In the genomic region with DNA sequence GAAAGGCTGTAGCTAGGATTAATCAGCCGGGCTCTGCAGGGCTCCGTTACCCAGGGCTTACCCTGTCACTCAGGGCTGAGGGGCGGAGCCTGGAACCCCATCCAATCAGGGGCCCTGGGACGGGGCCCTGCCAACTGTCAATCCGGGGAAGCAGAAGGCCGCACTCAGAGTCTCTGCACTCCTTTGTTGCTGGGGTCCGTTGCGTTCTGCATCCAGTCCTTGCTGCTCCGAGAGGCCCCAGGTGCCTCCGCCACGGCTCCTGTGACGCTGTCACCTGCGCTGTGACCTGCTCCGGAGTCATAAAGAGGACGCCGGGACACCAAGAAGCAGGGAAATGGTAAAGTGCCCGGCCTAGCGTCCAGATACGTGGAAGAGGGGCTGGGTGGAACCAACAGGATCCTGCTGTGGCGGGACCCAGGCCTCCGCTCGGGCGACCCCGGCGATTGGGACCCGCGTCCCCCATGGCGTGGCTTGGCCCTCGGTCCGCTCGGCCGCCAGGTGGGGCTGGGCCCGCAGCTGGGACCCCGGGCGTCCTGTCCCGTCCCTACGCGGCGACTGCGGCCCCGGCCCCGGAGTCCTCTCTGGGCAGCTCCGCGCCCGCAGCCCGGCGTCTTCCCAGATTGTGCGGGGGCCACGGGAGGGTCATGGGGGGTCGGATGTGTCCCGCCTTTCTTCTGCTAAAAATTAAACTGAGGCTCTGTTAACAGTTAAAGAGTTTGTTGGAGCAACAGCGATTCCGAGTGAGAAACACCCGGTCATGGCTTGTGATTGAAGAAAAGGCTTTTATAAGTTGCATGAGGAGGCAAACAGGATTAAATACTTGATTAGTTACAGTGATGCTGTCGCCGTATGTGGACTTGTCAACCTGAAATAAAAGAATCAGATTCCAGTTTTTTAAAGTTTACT, we compare ENCODE assay signal across 8 cellular contexts. TPM values are rescaled to one million over a fixed set of nuclear protein-coding genes. Genes with fewer than 3 reads are reported as not detected.
A peak's percentile ranks its signal among the peaks of the same experiment; 100 is the strongest.
DNase-seq lines count a peak whose midpoint lies in the region; ATAC-seq and TF ChIP-seq lines count a peak whose summit lies in the region.

Gene ZNF491, plus strand, starts transcription at position 133 of the 906 bp plus-strand sequence. CDS start 7,431 bp downstream, outside the sequence.

- peak within 1 kb of the TSS; percentile 95 for H3K4me2 ChIP-seq in smooth muscle cell

- no peaks in the 10 kb centered on the region for H3K79me2 ChIP-seq in smooth muscle cell (ENCODE audit: low read depth)

- H3K4me1 ChIP-seq in smooth muscle cell (ENCODE audit: low read depth) = peaks cover 3% of the 10 kb centered on the region

- no peaks in the 10 kb centered on the region for H4K20me1 ChIP-seq in smooth muscle cell (ENCODE audit: low read depth)

- peak within 1 kb of the TSS; percentile 70 for H3K9ac ChIP-seq in smooth muscle cell (ENCODE audit: low read depth)

- peak; percentile 70 for TF ChIP-seq POLR2A in GM15510 (IDR thresholded peaks at IDR 0.05; ENCODE audit: borderline replicate concordance, extremely low read depth, insufficient read length)

- no peak for TF ChIP-seq CTCF in WI38 (IDR thresholded peaks at IDR 0.05; ENCODE audit: low read depth, low read length)
- no peak for TF ChIP-seq CTCF in cardiac fibroblast (IDR thresholded peaks at IDR 0.05; ENCODE audit: low read depth, low read length)
- TF ChIP-seq CTCF in smooth muscle cell (IDR thresholded peaks at IDR 0.05; ENCODE audit: borderline replicate concordance, insufficient read depth, poor library complexity, severe bottlenecking) = peak; percentile 26

- peak within 1 kb of the TSS; percentile 97 for H2AFZ ChIP-seq in smooth muscle cell (ENCODE audit: low read depth)

- H3K36me3 ChIP-seq in smooth muscle cell (ENCODE audit: low read depth) = peaks cover 5% of the 10 kb centered on the region

- peak within 1 kb of the TSS; percentile 40 for H3K27ac ChIP-seq in smooth muscle cell (ENCODE audit: low read depth)

- 2% methylated on average over 56 of the region's 56 CpGs for WGBS in smooth muscle cell (ENCODE audit: low lambda C conversion rate)

- no peaks in the 10 kb centered on the region for H3K27me3 ChIP-seq in smooth muscle cell (ENCODE audit: low read depth)

- H3F3A ChIP-seq in smooth muscle cell (ENCODE audit: low read depth) = no peaks in the 10 kb centered on the region

- peak; percentile 89 for DNase-seq in NCI-H2107 treated with DMSO at 0.1 percent for 48 hours (lab: John Stamatoyannopoulos, UW; ENCODE audit: unreplicated experiment)
- DNase-seq in cardiac fibroblast (ENCODE audit: low read depth in 2 of 2) = peak; percentile 85 to 87
- DNase-seq in iris pigment epithelial cell (ENCODE audit: low read depth) = peak; percentile 93
- DNase-seq in smooth muscle cell (lab: John Stamatoyannopoulos, UW; ENCODE audit: unreplicated experiment) = peak; percentile 50
- DNase-seq in SW 1271 (lab: John Stamatoyannopoulos, UW) = no peak

- H3K9me3 ChIP-seq in smooth muscle cell (replicated peaks; ENCODE audit: low read depth) = peaks cover 4% of the 10 kb centered on the region

- H3K4me3 ChIP-seq in WI38 (ENCODE audit: low read depth, low read length) (peak within 1 kb of the TSS; percentile 74), cardiac fibroblast (replicated peaks in 1 of 2; ENCODE audit: low read depth in 2 of 2, low read length in 2 of 2) (peak within 1 kb of the TSS; percentile 74 to 80), smooth muscle cell (peak within 1 kb of the TSS; percentile 75)

- ATAC-seq in HG02970 (IDR thresholded peaks at IDR 0.05; ENCODE audit: low FRiP score, unreplicated experiment) = peak; percentile 73

RNA-seq across cellular contexts. Expression of gene ZNF491, which starts in this region (rescaled TPM):
- 3.6 and 6.1 TPM in 2 replicates for total RNA-seq in smooth muscle cell
- polyA plus RNA-seq in smooth muscle cell = 1.1 and 1.4 TPM in 2 replicates

Comparison
In these comparisons a context has a peak if more than half of its experiments do, and no peak if none do; other contexts are left out.
1. DNase-seq: peak in NCI-H2107 treated with DMSO at 0.1 percent for 48 hours (single experiment), cardiac fibroblast (2 of 2), iris pigment epithelial cell (single experiment) and smooth muscle cell (single experiment); none in SW 1271 (0 of 2).
2. Peak in every context shown above with its lines, with median percentiles within 50 percentile points of each other: H3K4me3 ChIP-seq.